ENCODE assay signal across 19 cellular contexts in the genomic region with DNA sequence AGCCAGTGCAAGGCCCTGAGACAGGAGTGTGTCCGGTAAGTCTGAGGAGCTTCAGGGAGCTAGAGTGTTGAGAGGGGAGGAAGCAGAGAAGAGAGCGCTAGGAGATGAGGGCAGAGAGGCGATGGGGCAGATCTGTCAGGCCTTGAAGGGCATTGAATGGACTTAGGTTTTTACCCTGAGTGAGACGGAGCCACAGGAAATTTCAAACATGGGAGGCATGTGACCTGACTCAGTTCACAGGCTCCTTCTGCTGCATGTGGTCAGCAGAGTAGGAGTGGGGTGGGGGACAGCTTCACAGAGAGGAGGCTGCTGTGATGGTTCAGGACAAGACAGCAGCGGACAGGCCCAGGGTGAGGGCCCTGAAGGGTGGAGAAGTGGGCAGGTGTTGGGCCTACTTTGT. TPM values are rescaled to one million over a fixed set of nuclear protein-coding genes. Genes with fewer than 3 reads are reported as not detected.
A peak's percentile ranks its signal among the peaks of the same experiment; 100 is the strongest.
DNase-seq lines count a peak whose midpoint lies in the region; ATAC-seq and TF ChIP-seq lines count a peak whose summit lies in the region.
"Had no signal": no experiment of that assay in that cellular context is flagged by ENCODE, and none has a peak within 500 bp of the region (broad histone marks: within the 10 kb centered on the region; RNA-seq: fewer than 3 reads in every experiment).

No MANE protein-coding gene starts in this region.

- no peaks in the 10 kb centered on the region for H3K79me2 ChIP-seq in neural progenitor cell (ENCODE audit: low read depth)

- no peaks in the 10 kb centered on the region for H3K9me3 Mint-ChIP-seq in activated naive CD4-positive, alpha-beta T cell treated with anti-CD3 and anti-CD28 coated beads, Interleukin-2, amount 50 U/mL, for 24 hours
- no peaks in the 10 kb centered on the region for H3K9me3 Mint-ChIP-seq in activated naive CD4-positive, alpha-beta T cell treated with anti-CD3 and anti-CD28 coated beads, Interleukin-2, amount 50 U/mL, for 72 hours
- H3K9me3 Mint-ChIP-seq in HFFc6 (no peaks in the 10 kb centered on the region), neural progenitor cell (peaks cover 3% of the 10 kb centered on the region)
- no peaks in the 10 kb centered on the region for H3K9me3 Mint-ChIP-seq in dendritic cell treated with granulocyte-macrophage colony-stimulating factor and Interleukin-4, amounts not matched to agents 40 ng/mL and 50 ng/mL, for 4 days
- H3K9me3 Mint-ChIP-seq: H9, IgD-negative memory B cell had no signal

- ATAC-seq in activated naive CD4-positive, alpha-beta T cell treated with anti-CD3 and anti-CD28 coated beads, Interleukin-2, amount 50 U/mL, for 72 hours: no peak

- H3K27me3 ChIP-seq in neural progenitor cell: peaks cover 44% of the 10 kb centered on the region

- H3K4me1 Mint-ChIP-seq in activated naive CD4-positive, alpha-beta T cell treated with anti-CD3 and anti-CD28 coated beads, Interleukin-2, amount 50 U/mL, for 24 hours: peaks cover 28% of the 10 kb centered on the region
- H3K4me1 Mint-ChIP-seq in HFFc6 (ENCODE audit: low read depth) (peaks cover 22% of the 10 kb centered on the region), neural progenitor cell (peaks cover 3% of the 10 kb centered on the region)
- peaks cover 23% of the 10 kb centered on the region for H3K4me1 Mint-ChIP-seq in dendritic cell treated with granulocyte-macrophage colony-stimulating factor and Interleukin-4, amounts not matched to agents 40 ng/mL and 50 ng/mL, for 4 days (ENCODE audit: low read depth)

- H4K20me1 ChIP-seq in neural progenitor cell (ENCODE audit: low read depth): no peaks in the 10 kb centered on the region

- H3K27ac ChIP-seq in neural progenitor cell: no peak overlapping the region
- H3K27ac ChIP-seq: C4-2B had no signal

- H3K4me3 ChIP-seq in neural progenitor cell: no peak overlapping the region

- no peaks in the 10 kb centered on the region for H3K36me3 ChIP-seq in neural progenitor cell

- peak overlapping the region; percentile 24 for H3K27ac Mint-ChIP-seq in activated naive CD4-positive, alpha-beta T cell treated with anti-CD3 and anti-CD28 coated beads, Interleukin-2, amount 50 U/mL, for 24 hours
- no peak overlapping the region for H3K27ac Mint-ChIP-seq in activated naive CD4-positive, alpha-beta T cell treated with anti-CD3 and anti-CD28 coated beads, Interleukin-2, amount 50 U/mL, for 72 hours
- peak overlapping the region; percentile 53 for H3K27ac Mint-ChIP-seq in HFFc6
- H3K27ac Mint-ChIP-seq in dendritic cell treated with granulocyte-macrophage colony-stimulating factor and Interleukin-4, amounts not matched to agents 40 ng/mL and 50 ng/mL, for 4 days: peak overlapping the region; percentile 6
- H3K27ac Mint-ChIP-seq in neural progenitor cell: no peak overlapping the region

- TF ChIP-seq CTCF in HFFc6 (IDR thresholded peaks at IDR 0.05) (no peak), neural progenitor cell (IDR thresholded peaks at IDR 0.05) (no peak)

- H3K36me3 Mint-ChIP-seq in activated naive CD4-positive, alpha-beta T cell treated with anti-CD3 and anti-CD28 coated beads, Interleukin-2, amount 50 U/mL, for 24 hours: no peaks in the 10 kb centered on the region
- H3K36me3 Mint-ChIP-seq in activated naive CD4-positive, alpha-beta T cell treated with anti-CD3 and anti-CD28 coated beads, Interleukin-2, amount 50 U/mL, for 72 hours: peaks cover 5 to 12% of the 10 kb centered on the region in 2 donors
- H3K36me3 Mint-ChIP-seq in HFFc6 (ENCODE audit: low read depth) (peaks cover 13% of the 10 kb centered on the region), neural progenitor cell (peaks cover 6% of the 10 kb centered on the region)
- H3K36me3 Mint-ChIP-seq in dendritic cell treated with granulocyte-macrophage colony-stimulating factor and Interleukin-4, amounts not matched to agents 40 ng/mL and 50 ng/mL, for 4 days (ENCODE audit: low read depth): peaks cover 19% of the 10 kb centered on the region

- no peak overlapping the region for H2AFZ ChIP-seq in neural progenitor cell (replicated peaks)

- intact Hi-C loops in dendritic cell treated with granulocyte-macrophage colony-stimulating factor and Interleukin-4, amounts not matched to agents 40 ng/mL and 50 ng/mL, for 4 days (cut with micrococcal nuclease): loop anchor here (5.0 kb wide), 4 partner anchors 42 to 532 kb away; a partner anchor contains a TSS

- peaks cover 10% of the 10 kb centered on the region for H3F3A ChIP-seq in neural progenitor cell (ENCODE audit: low read depth)

- H3K4me2 ChIP-seq in neural progenitor cell: no peak overlapping the region

- no peaks in the 10 kb centered on the region for H3K4me1 ChIP-seq in neural progenitor cell

- no peaks in the 10 kb centered on the region for H3K27me3 Mint-ChIP-seq in activated naive CD4-positive, alpha-beta T cell treated with anti-CD3 and anti-CD28 coated beads, Interleukin-2, amount 50 U/mL, for 24 hours
- H3K27me3 Mint-ChIP-seq in HFFc6 (ENCODE audit: insufficient read depth) (peaks cover 2% of the 10 kb centered on the region), neural progenitor cell (ENCODE audit: insufficient read depth, low read depth) (peaks cover 13% of the 10 kb centered on the region)
- peaks cover 47% of the 10 kb centered on the region for H3K27me3 Mint-ChIP-seq in dendritic cell treated with granulocyte-macrophage colony-stimulating factor and Interleukin-4, amounts not matched to agents 40 ng/mL and 50 ng/mL, for 4 days

- peak overlapping the region; percentile 30 for H3K4me3 Mint-ChIP-seq in activated naive CD4-positive, alpha-beta T cell treated with anti-CD3 and anti-CD28 coated beads, Interleukin-2, amount 50 U/mL, for 24 hours
- no peak overlapping the region for H3K4me3 Mint-ChIP-seq in HFFc6
- H3K4me3 Mint-ChIP-seq in dendritic cell treated with granulocyte-macrophage colony-stimulating factor and Interleukin-4, amounts not matched to agents 40 ng/mL and 50 ng/mL, for 4 days: no peak overlapping the region
- peak overlapping the region; percentile 39 for H3K4me3 Mint-ChIP-seq in neural progenitor cell

- DNase-seq in activated naive CD4-positive, alpha-beta T cell treated with anti-CD3 and anti-CD28 coated beads, Interleukin-2, amount 50 U/mL, for 72 hours (ENCODE audit: low spot score in 2 of 2): no peak
- no peak for DNase-seq in HFFc6
- DNase-seq in neural progenitor cell (ENCODE audit: low spot score): no peak
- DNase-seq in EL: no peak
- no peak for DNase-seq in H4 (ENCODE audit: low spot score)
- no peak for DNase-seq in NCI-H1417 (lab: John Stamatoyannopoulos, UW)
- DNase-seq: Caco-2, H9, NCI-H1417 treated with DMSO at 0.1 percent for 48 hours, NCI-H2029 treated with DMSO at 0.1 percent for 48 hours, NCI-H748 treated with DMSO at 0.1 percent for 48 hours, RPMI8226 had no signal

- no peak overlapping the region for H3K9ac ChIP-seq in neural progenitor cell

- H3K9me3 ChIP-seq in neural progenitor cell (ENCODE audit: low read depth): no peaks in the 10 kb centered on the region
- H3K9me3 ChIP-seq: Caco-2 had no signal

RNA-seq across cellular contexts. Expression of a gene that starts 2.5 kb away (rescaled TPM):
- 10 to 100 TPM; 28.4 to 33.1 TPM for total RNA-seq in activated naive CD4-positive, alpha-beta T cell treated with anti-CD3 and anti-CD28 coated beads, Interleukin-2, amount 50 U/mL, for 72 hours
- total RNA-seq in HFFc6 (2021; fragmentation: NEBNext Ultra II Directional; extraction: Animal tissue kit (Norgen Biotek cat#: 25700)): 10 to 100 TPM; 12.5 to 16.9 (median 15.6) TPM
- 3.5 and 13.2 TPM in 2 replicates for total RNA-seq in neural progenitor cell (ENCODE audit: low replicate concordance)
- 15.6 and 19.7 TPM in 2 replicates for total RNA-seq in H4 (2014; rRNA removed; shearing (Covaris generic))

RNA-seq across cellular contexts. Expression of a gene that starts 11.9 kb away (rescaled TPM):
- 1 to 10 TPM; 3.5 to 6.7 TPM for total RNA-seq in activated naive CD4-positive, alpha-beta T cell treated with anti-CD3 and anti-CD28 coated beads, Interleukin-2, amount 50 U/mL, for 72 hours
- total RNA-seq in HFFc6 (2021; fragmentation: NEBNext Ultra II Directional; extraction: Animal tissue kit (Norgen Biotek cat#: 25700)): 10 to 100 TPM; 11.7 to 15.3 (median 13.1) TPM
- 0.99 and 4.6 TPM in 2 replicates for total RNA-seq in neural progenitor cell (ENCODE audit: low replicate concordance)
- total RNA-seq in H4 (2014; rRNA removed; shearing (Covaris generic)): 0.10 and 1.4 TPM in 2 replicates

RNA-seq across cellular contexts. Expression of a gene that starts 12.5 kb away (rescaled TPM):
- total RNA-seq in activated naive CD4-positive, alpha-beta T cell treated with anti-CD3 and anti-CD28 coated beads, Interleukin-2, amount 50 U/mL, for 72 hours: 1 to 10 TPM in 1 of 2 donors, not detected in 1; 1.2 TPM
- 1 to 10 TPM; 1.7 to 3.2 (median 2.2) TPM for total RNA-seq in HFFc6 (2021; fragmentation: NEBNext Ultra II Directional; extraction: Animal tissue kit (Norgen Biotek cat#: 25700))
- total RNA-seq in neural progenitor cell (ENCODE audit: low replicate concordance): 1.0 TPM in 1 of 2 replicates, not detected in the other
- 0.08 and 0.14 TPM in 2 replicates for total RNA-seq in H4 (2014; rRNA removed; shearing (Covaris generic))

RNA-seq across cellular contexts. Expression of a gene that starts 25.7 kb away (rescaled TPM):
- total RNA-seq in activated naive CD4-positive, alpha-beta T cell treated with anti-CD3 and anti-CD28 coated beads, Interleukin-2, amount 50 U/mL, for 72 hours: 1 to 10 TPM; 2.3 to 8.3 TPM
- not detected for total RNA-seq in HFFc6 (2021; fragmentation: NEBNext Ultra II Directional; extraction: Animal tissue kit (Norgen Biotek cat#: 25700))
- 0.09 TPM in 1 of 2 replicates, not detected in the other for total RNA-seq in neural progenitor cell (ENCODE audit: low replicate concordance)
- total RNA-seq in H4 (2014; rRNA removed; shearing (Covaris generic)): 0.62 TPM in 1 of 2 replicates, not detected in the other
- total RNA-seq: Caco-2, HT1080, LHCN-M2, NCI-H460 had no signal

RNA-seq across cellular contexts. Expression of a gene that starts 26.0 kb away (rescaled TPM):
- 100 to 1,000 TPM; 189 to 203 TPM for total RNA-seq in activated naive CD4-positive, alpha-beta T cell treated with anti-CD3 and anti-CD28 coated beads, Interleukin-2, amount 50 U/mL, for 72 hours
- total RNA-seq in HFFc6 (2021; fragmentation: NEBNext Ultra II Directional; extraction: Animal tissue kit (Norgen Biotek cat#: 25700)): 100 to 1,000 TPM; 229 to 298 (median 259) TPM
- total RNA-seq in neural progenitor cell (ENCODE audit: low replicate concordance): 119 and 196 TPM in 2 replicates
- total RNA-seq in H4 (2014; rRNA removed; shearing (Covaris generic)): 743 and 838 TPM in 2 replicates

Comparison
In these comparisons a context has a peak if more than half of its experiments do, and no peak if none do; other contexts are left out.
1. H3K27ac Mint-ChIP-seq: peak in activated naive CD4-positive, alpha-beta T cell treated with anti-CD3 and anti-CD28 coated beads, Interleukin-2, amount 50 U/mL, for 24 hours (single experiment), HFFc6 (single experiment) and dendritic cell treated with granulocyte-macrophage colony-stimulating factor and Interleukin-4, amounts not matched to agents 40 ng/mL and 50 ng/mL, for 4 days (single experiment); none in activated naive CD4-positive, alpha-beta T cell treated with anti-CD3 and anti-CD28 coated beads, Interleukin-2, amount 50 U/mL, for 72 hours (0 of 2) and neural progenitor cell (single experiment).
2. H3K4me3 Mint-ChIP-seq: peak in activated naive CD4-positive, alpha-beta T cell treated with anti-CD3 and anti-CD28 coated beads, Interleukin-2, amount 50 U/mL, for 24 hours (single experiment) and neural progenitor cell (single experiment); none in HFFc6 (single experiment) and dendritic cell treated with granulocyte-macrophage colony-stimulating factor and Interleukin-4, amounts not matched to agents 40 ng/mL and 50 ng/mL, for 4 days (single experiment).